ENCODE assay signal across 12 cellular contexts in genomic region chr2:230944123-230944653, GRCh38. TPM values are rescaled to one million over a fixed set of nuclear protein-coding genes. Genes with fewer than 3 reads are reported as not detected.
A peak's percentile ranks its signal among the peaks of the same experiment; 100 is the strongest.
DNase-seq lines count a peak whose midpoint lies in the region; ATAC-seq, FAIRE-seq and TF ChIP-seq lines count a peak whose summit lies in the region.
"Had no signal": no experiment of that assay in that cellular context is flagged by ENCODE, and none has a peak within 500 bp of the region (broad histone marks: within the 10 kb centered on the region; RNA-seq: fewer than 3 reads in every experiment).

No MANE protein-coding gene starts in this region.

- H3K36me3 Mint-ChIP-seq in activated naive CD8-positive, alpha-beta T cell = no peaks in the 10 kb centered on the region
- no peaks in the 10 kb centered on the region for H3K36me3 Mint-ChIP-seq in glutamatergic neuron (ENCODE audit: unreplicated experiment)
- H3K36me3 Mint-ChIP-seq: immature natural killer cell had no signal

- FAIRE-seq in pancreas (lab: Jason Lieb, UNC) = no peak

- TF ChIP-seq CTCF in GM12864 (IDR thresholded peaks at IDR 0.05; ENCODE audit: low read depth, low read length, missing control alignments) (no peak), pancreas (IDR thresholded peaks at IDR 0.05) (no peak), breast epithelium (IDR thresholded peaks at IDR 0.05) (no peak), glutamatergic neuron (IDR thresholded peaks at IDR 0.05; ENCODE audit: partially characterized antibody, unreplicated experiment) (no peak)

- H3K27ac ChIP-seq in pancreas (no peak overlapping the region), breast epithelium (no peak overlapping the region)
- H3K27ac ChIP-seq: thoracic aorta had no signal

- ATAC-seq in HG03045 (IDR thresholded peaks at IDR 0.05; ENCODE audit: unreplicated experiment) (peak; percentile 35), HG03139 (IDR thresholded peaks at IDR 0.05; ENCODE audit: unreplicated experiment) (no peak), pancreas (no peak)

- H3K27ac Mint-ChIP-seq in activated naive CD8-positive, alpha-beta T cell = peak overlapping the region; percentile 86
- no peak overlapping the region for H3K27ac Mint-ChIP-seq in glutamatergic neuron (ENCODE audit: unreplicated experiment)

- intact Hi-C loops in pancreas (cut with DNase I) = no loop called here
- intact Hi-C loops in breast epithelium (cut with DNase I; ENCODE audit: low total_unique reads) = no loop called here

- H3K27me3 ChIP-seq in pancreas (no peaks in the 10 kb centered on the region), breast epithelium (no peaks in the 10 kb centered on the region)

- H3K4me3 Mint-ChIP-seq in activated naive CD8-positive, alpha-beta T cell = no peak overlapping the region
- no peak overlapping the region for H3K4me3 Mint-ChIP-seq in glutamatergic neuron (ENCODE audit: unreplicated experiment)

- H3K4me3 ChIP-seq in GM12864 (ENCODE audit: low read depth, low read length) (peak overlapping the region; percentile 73), pancreas (no peak overlapping the region), breast epithelium (no peak overlapping the region)
- H3K4me3 ChIP-seq: thoracic aorta had no signal

- H3K36me3 ChIP-seq in pancreas = no peaks in the 10 kb centered on the region
- H3K36me3 ChIP-seq in breast epithelium = no peaks in the 10 kb centered on the region
- H3K36me3 ChIP-seq: thoracic aorta had no signal

- peak; percentile 75 for DNase-seq in GM12864 (ENCODE audit: low read depth)
- peak; percentile 65 for DNase-seq in GM19240 (ENCODE audit: insufficient read length, low spot score)
- DNase-seq in pancreas = no peak
- DNase-seq in breast epithelium (ENCODE audit: low spot score in 2 of 2) = no peak
- no peak for DNase-seq in glutamatergic neuron
- DNase-seq: DMS 273 treated with DMSO at 0.1 percent for 48 hours, NCI-H524 had no signal

- H3K4me1 ChIP-seq in pancreas (no peaks in the 10 kb centered on the region), breast epithelium (no peaks in the 10 kb centered on the region)

- no peaks in the 10 kb centered on the region for H3K9me3 ChIP-seq in pancreas
- H3K9me3 ChIP-seq in breast epithelium = no peaks in the 10 kb centered on the region
- H3K9me3 ChIP-seq: thoracic aorta had no signal

- peaks cover 22% of the 10 kb centered on the region for H3K4me1 Mint-ChIP-seq in activated naive CD8-positive, alpha-beta T cell (ENCODE audit: low read depth)
- H3K4me1 Mint-ChIP-seq in glutamatergic neuron (ENCODE audit: low read depth, unreplicated experiment) = no peaks in the 10 kb centered on the region

- WGBS in pancreas, 2 donors = 69 to 77% methylated on average over 11 of the region's 11 CpGs

- no peak for TF ChIP-seq POLR2A in breast epithelium (IDR thresholded peaks at IDR 0.05)

- H3K9me3 Mint-ChIP-seq in activated naive CD8-positive, alpha-beta T cell (ENCODE audit: low read depth) = no peaks in the 10 kb centered on the region
- no peaks in the 10 kb centered on the region for H3K9me3 Mint-ChIP-seq in glutamatergic neuron (ENCODE audit: unreplicated experiment)
- H3K9me3 Mint-ChIP-seq: immature natural killer cell had no signal

- peaks cover 1% of the 10 kb centered on the region for H3K27me3 Mint-ChIP-seq in activated naive CD8-positive, alpha-beta T cell
- H3K27me3 Mint-ChIP-seq in glutamatergic neuron (ENCODE audit: unreplicated experiment) = peaks cover 7% of the 10 kb centered on the region

RNA-seq across cellular contexts. Expression of gene GPR55, which starts 19.1 kb away (rescaled TPM):
- under 1 TPM in 4 of 6 donors, not detected in 2; 0.03 to 0.12 (median 0.06) TPM for total RNA-seq in pancreas
- under 1 TPM in 1 of 2 donors, not detected in 1; 0.02 TPM for polyA plus RNA-seq in pancreas
- total RNA-seq in breast epithelium = under 1 TPM in 2 of 3 donors, not detected in 1; 0.16 to 0.44 TPM
- total RNA-seq in glutamatergic neuron (ENCODE audit: unreplicated experiment) = not detected
- total RNA-seq: thoracic aorta had no signal
- polyA plus RNA-seq: immature natural killer cell had no signal

RNA-seq across cellular contexts. Expression of gene SPATA3, which starts 51.7 kb away (rescaled TPM):
- total RNA-seq in pancreas (not detected), breast epithelium (not detected), glutamatergic neuron (ENCODE audit: unreplicated experiment) (not detected)
- not detected for polyA plus RNA-seq in pancreas
- total RNA-seq: thoracic aorta had no signal
- polyA plus RNA-seq: immature natural killer cell had no signal

Comparison
In these comparisons a context has a peak if more than half of its experiments do, and no peak if none do; other contexts are left out.
1. DNase-seq: peak in GM12864 (single experiment) and GM19240 (single experiment); none in pancreas (0 of 6), breast epithelium (0 of 2) and glutamatergic neuron (single experiment).